ENCODE assay signal across 1 cellular context in the genomic region with DNA sequence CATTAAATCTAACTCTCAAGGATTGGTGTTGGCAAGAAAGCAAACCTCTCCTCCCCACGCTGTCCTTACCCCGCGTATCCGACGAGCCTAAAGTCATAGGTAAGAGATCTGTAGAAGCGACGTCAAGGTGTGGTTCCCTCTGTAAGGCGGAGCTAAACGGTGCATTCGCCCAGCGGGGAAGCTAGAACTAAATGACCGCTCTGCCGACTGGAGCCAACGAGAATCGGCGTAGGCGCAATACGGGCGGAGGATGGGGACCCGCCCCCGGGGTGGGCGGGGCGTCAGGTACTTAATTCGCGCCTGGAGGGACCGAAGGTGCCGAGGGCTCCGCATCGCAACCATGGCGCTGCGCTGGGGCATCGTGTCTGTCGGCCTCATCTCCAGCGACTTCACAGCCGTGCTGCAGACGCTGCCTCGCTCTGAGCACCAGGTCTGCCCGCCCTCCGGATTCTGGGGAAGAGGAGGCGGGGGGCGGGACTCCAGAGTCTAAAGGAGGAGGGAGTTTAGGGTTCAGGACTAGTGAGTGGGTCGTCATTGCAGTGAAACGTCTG.
TF ChIP-seq lines count a peak whose summit lies in the region.

DHDH (plus strand) TSS at position 318 of the 551 bp plus-strand sequence; CDS start at position 341, 23 bp downstream.

TF ChIP-seq in HEK293, 187 proteins besides CTCF, POLR2A, EP300 and RAD21 (continued from another document):
- TF ChIP-seq TRIM28 (IDR thresholded peaks at IDR 0.05; ENCODE audit: borderline replicate concordance, low read length), result 0 out of 2 replicates have a peak, but pooled peaks have one; percentile 18
- peak; percentile 47; the same call in 1 of the 2 replicates for TF ChIP-seq SP7 (tag by site-specific recombination; IDR thresholded peaks at IDR 0.05)
- peak; percentile 50; the same call in 1 of the 2 replicates for TF ChIP-seq KLF10 (tag by site-specific recombination; IDR thresholded peaks at IDR 0.05)
- no peak for TF ChIP-seq ZNF785 (tag by site-specific recombination; IDR thresholded peaks at IDR 0.05)
- TF ChIP-seq GLIS1 (tag by site-specific recombination; IDR thresholded peaks at IDR 0.05), result peak; percentile 63
- peak; percentile 91 for TF ChIP-seq ZFHX2 (tag by site-specific recombination; conservative IDR thresholded peaks at IDR 0.05)
- 0 out of 2 replicates have a peak, but pooled peaks have one; percentile 36 for TF ChIP-seq GLIS2 (tag by site-specific recombination; IDR thresholded peaks at IDR 0.05)
- peak; percentile 96 for TF ChIP-seq SP2 (tag by site-specific recombination; IDR thresholded peaks at IDR 0.05)
- no peak for TF ChIP-seq ZNF792 (tag by site-specific recombination; IDR thresholded peaks at IDR 0.05)
- TF ChIP-seq KLF9 (tag by site-specific recombination; IDR thresholded peaks at IDR 0.05; ENCODE audit: low read depth), result peak; percentile 90
- peak; percentile 83; the same call in 1 of the 2 replicates for TF ChIP-seq KLF8 (tag by site-specific recombination; IDR thresholded peaks at IDR 0.05)
- TF ChIP-seq ZNF600 (tag by site-specific recombination; IDR thresholded peaks at IDR 0.05), result peak; percentile 87
- 0 out of 2 replicates have a peak, but pooled peaks have one; percentile 33 for TF ChIP-seq ZXDB (tag by site-specific recombination; IDR thresholded peaks at IDR 0.05)
- TF ChIP-seq ZBTB48 (tag by site-specific recombination; IDR thresholded peaks at IDR 0.05), result peak; percentile 67; the same call in 1 of the 2 replicates
- no peak for TF ChIP-seq ZNF324 (tag by site-specific recombination; IDR thresholded peaks at IDR 0.05)
- no peak for TF ChIP-seq TCF7L2 (IDR thresholded peaks at IDR 0.05; ENCODE audit: borderline replicate concordance, low read depth, low read length)
- no peak for TF ChIP-seq ZNF239 (tag by site-specific recombination; IDR thresholded peaks at IDR 0.05)
- no peak for TF ChIP-seq ZNF555 (tag by site-specific recombination; conservative IDR thresholded peaks at IDR 0.05)
- peak; percentile 73 for TF ChIP-seq KLF1 (tag by site-specific recombination; IDR thresholded peaks at IDR 0.05)
- TF ChIP-seq ZEB2 (tag by site-specific recombination; IDR thresholded peaks at IDR 0.05), result peak; percentile 73
